Comparison of ENCODE assay signal across 1 cellular context in the genomic region with DNA sequence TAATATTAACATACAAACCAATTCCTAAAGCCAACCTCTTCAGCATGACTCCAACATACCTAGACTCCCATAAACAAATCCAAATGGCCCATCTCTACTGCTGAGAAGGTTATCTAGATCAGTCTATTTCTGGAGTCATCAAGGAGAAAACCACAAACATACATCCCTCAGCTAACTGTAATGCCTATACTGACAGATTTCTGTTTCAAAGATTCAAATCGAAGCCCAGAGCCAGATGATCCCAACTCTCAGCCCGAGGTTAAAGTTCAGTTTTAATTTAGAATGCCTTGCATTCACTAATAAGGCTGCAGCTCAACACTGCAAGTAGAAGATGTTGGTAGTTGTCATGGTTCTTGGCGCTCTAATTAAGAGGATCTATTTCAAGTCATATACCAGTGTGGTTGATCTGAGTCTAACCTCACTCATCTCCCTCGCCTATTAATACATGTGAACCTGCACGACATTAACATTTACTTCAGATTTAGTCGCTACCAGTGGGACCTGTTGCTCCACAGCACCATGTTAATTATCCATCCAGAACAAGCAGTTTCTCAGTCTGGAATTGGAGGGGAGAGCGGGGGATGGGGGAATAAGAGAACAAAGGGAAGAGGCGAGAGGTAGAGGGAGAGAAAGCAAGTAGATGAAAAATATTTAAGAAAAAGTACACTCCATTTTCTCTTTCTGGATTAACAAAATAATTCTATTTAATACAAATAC.
TF ChIP-seq lines count a peak whose summit lies in the region.

No MANE protein-coding gene starts in this region.

TF ChIP-seq in GM12878, 131 proteins besides CTCF, POLR2A, EP300 and RAD21:
- TF ChIP-seq, protein P1, sequence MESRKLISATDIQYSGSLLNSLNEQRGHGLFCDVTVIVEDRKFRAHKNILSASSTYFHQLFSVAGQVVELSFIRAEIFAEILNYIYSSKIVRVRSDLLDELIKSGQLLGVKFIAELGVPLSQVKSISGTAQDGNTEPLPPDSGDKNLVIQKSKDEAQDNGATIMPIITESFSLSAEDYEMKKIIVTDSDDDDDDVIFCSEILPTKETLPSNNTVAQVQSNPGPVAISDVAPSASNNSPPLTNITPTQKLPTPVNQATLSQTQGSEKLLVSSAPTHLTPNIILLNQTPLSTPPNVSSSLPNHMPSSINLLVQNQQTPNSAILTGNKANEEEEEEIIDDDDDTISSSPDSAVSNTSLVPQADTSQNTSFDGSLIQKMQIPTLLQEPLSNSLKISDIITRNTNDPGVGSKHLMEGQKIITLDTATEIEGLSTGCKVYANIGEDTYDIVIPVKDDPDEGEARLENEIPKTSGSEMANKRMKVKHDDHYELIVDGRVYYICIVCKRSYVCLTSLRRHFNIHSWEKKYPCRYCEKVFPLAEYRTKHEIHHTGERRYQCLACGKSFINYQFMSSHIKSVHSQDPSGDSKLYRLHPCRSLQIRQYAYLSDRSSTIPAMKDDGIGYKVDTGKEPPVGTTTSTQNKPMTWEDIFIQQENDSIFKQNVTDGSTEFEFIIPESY (IDR thresholded peaks at IDR 0.05) = 0 out of 2 replicates have a peak, but pooled peaks have one; percentile 32
- TF ChIP-seq KAT2A (conservative IDR thresholded peaks at IDR 0.05; ENCODE audit: control insufficient read depth, low read depth, low read length) (no peak), RAD51 (IDR thresholded peaks at IDR 0.05) (no peak), ZNF207 (IDR thresholded peaks at IDR 0.05; ENCODE audit: borderline replicate concordance) (no peak), BHLHE40 (IDR thresholded peaks at IDR 0.05; ENCODE audit: borderline replicate concordance in 1 of 2, low read depth in 2 of 2, low read length in 1 of 2) (no peak), IKZF2 (IDR thresholded peaks at IDR 0.05) (no peak), BRCA1 (IDR thresholded peaks at IDR 0.05; ENCODE audit: low read depth, low read length) (no peak), SMARCA5 (IDR thresholded peaks at IDR 0.05) (no peak)
- TF ChIP-seq, protein P2, sequence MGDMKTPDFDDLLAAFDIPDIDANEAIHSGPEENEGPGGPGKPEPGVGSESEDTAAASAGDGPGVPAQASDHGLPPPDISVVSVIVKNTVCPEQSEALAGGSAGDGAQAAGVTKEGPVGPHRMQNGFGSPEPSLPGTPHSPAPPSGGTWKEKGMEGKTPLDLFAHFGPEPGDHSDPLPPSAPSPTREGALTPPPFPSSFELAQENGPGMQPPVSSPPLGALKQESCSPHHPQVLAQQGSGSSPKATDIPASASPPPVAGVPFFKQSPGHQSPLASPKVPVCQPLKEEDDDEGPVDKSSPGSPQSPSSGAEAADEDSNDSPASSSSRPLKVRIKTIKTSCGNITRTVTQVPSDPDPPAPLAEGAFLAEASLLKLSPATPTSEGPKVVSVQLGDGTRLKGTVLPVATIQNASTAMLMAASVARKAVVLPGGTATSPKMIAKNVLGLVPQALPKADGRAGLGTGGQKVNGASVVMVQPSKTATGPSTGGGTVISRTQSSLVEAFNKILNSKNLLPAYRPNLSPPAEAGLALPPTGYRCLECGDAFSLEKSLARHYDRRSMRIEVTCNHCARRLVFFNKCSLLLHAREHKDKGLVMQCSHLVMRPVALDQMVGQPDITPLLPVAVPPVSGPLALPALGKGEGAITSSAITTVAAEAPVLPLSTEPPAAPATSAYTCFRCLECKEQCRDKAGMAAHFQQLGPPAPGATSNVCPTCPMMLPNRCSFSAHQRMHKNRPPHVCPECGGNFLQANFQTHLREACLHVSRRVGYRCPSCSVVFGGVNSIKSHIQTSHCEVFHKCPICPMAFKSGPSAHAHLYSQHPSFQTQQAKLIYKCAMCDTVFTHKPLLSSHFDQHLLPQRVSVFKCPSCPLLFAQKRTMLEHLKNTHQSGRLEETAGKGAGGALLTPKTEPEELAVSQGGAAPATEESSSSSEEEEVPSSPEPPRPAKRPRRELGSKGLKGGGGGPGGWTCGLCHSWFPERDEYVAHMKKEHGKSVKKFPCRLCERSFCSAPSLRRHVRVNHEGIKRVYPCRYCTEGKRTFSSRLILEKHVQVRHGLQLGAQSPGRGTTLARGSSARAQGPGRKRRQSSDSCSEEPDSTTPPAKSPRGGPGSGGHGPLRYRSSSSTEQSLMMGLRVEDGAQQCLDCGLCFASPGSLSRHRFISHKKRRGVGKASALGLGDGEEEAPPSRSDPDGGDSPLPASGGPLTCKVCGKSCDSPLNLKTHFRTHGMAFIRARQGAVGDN (IDR thresholded peaks at IDR 0.05) = no peak
TF ChIP-seq in GM12878: peak in this region for 1.
